In genomic region chr2:99335911-99336779, GRCh38 we compare ENCODE assay signal across 8 cellular contexts. TPM values are rescaled to one million over a fixed set of nuclear protein-coding genes. Genes with fewer than 3 reads are reported as not detected.
DNase-seq lines count a peak whose midpoint lies in the region; ATAC-seq and TF ChIP-seq lines count a peak whose summit lies in the region.

Gene TXNDC9, minus strand, starts transcription at chr2:99336333. Its CDS starts 3,123 bp downstream, at chr2:99333210.

- TF ChIP-seq CTCF in IMR-90 (conservative IDR thresholded peaks at IDR 0.05; ENCODE audit: low read depth, low read length) = no peak
- TF ChIP-seq CTCF in OCI-LY7 (conservative IDR thresholded peaks at IDR 0.05; ENCODE audit: low read length) = no peak
- peak; percentile 13 for TF ChIP-seq CTCF in mucosa of descending colon (IDR thresholded peaks at IDR 0.05)

- H3K9ac ChIP-seq in IMR-90 (ENCODE audit: low read depth, low read length) = peak within 1 kb of the TSS; percentile 85

- POLR2A ChIA-PET in IMR-90 (lab: Charles Lee; ENCODE audit: unreplicated experiment) = interaction anchor here (0.7 kb wide), 1 partner anchor 47 kb away, joined by 3 read pairs; no protein-coding TSS in a partner anchor
- POLR2A ChIA-PET in OCI-LY7 (lab: Charles Lee) = interaction anchor here (0.6 to 3.5 kb wide), 7 partner anchors 12 to 188 kb away, joined by 3 to 19 read pairs (median 3); partner anchors contain the start of genes MITD1 and MRPL30

- peak within 1 kb of the TSS; percentile 80 for H2AK5ac ChIP-seq in IMR-90 (ENCODE audit: low read depth, low read length)

- peak within 1 kb of the TSS; percentile 93 for H2BK120ac ChIP-seq in IMR-90 (ENCODE audit: low read depth, low read length)

- H2BK15ac ChIP-seq in IMR-90 (ENCODE audit: low read depth, low read length) = peak within 1 kb of the TSS; percentile 77; the same call in 2 of the 3 replicates

- peak within 1 kb of the TSS; percentile 50 for H2AK9ac ChIP-seq in IMR-90 (replicated peaks; ENCODE audit: low read depth, low read length, poor library complexity)

- peak within 1 kb of the TSS; percentile 68 for H2BK5ac ChIP-seq in IMR-90 (ENCODE audit: low read depth, low read length, poor library complexity, severe bottlenecking)

- WGBS in IMR-90 (ENCODE audit: extremely low coverage in 2 of 2, insufficient read length in 1 of 2), 2 experiments = 1% methylated on average over 22 of the region's 59 CpGs; no CpG with 5 or more reads in 1 of the 2 experiments

- H4K91ac ChIP-seq in IMR-90 (ENCODE audit: insufficient read depth, low read depth, low read length) = peak within 1 kb of the TSS; percentile 94

- peak within 1 kb of the TSS; percentile 63 for H4K5ac ChIP-seq in IMR-90 (ENCODE audit: low read depth, low read length)

- peak within 1 kb of the TSS; percentile 98 for H3K23ac ChIP-seq in IMR-90 (ENCODE audit: low read depth, low read length)

- CTCF ChIA-PET in IMR-90 (lab: Yijun Ruan, JAX) (interaction anchor here (0.9 to 1.3 kb wide), 6 partner anchors 10 to 156 kb away, joined by 3 to 4 read pairs (median 3); partner anchors contain the start of gene REV1), OCI-LY7 (lab: Charles Lee; ENCODE audit: unreplicated experiment) (no interaction called here)

- TF ChIP-seq POLR2A in IMR-90 (IDR thresholded peaks at IDR 0.05; ENCODE audit: low read depth, low read length) = peak; percentile 88

- peak within 1 kb of the TSS; percentile 53 for H3K18ac ChIP-seq in IMR-90 (ENCODE audit: low read depth, low read length)

- in situ Hi-C loops in IMR-90 (cut with MboI; ENCODE audit: low sequenced_read_pairs) = loop anchor here (10.0 kb wide), 1 partner anchor 151 kb away; the partner anchor contains the start of genes MITD1 and MRPL30

- H3K4me2 ChIP-seq in IMR-90 (ENCODE audit: low read depth, low read length) (peak within 1 kb of the TSS; percentile 94), OCI-LY7 (ENCODE audit: low read length) (peak within 1 kb of the TSS; percentile 91)

- H4K20me1 ChIP-seq in IMR-90 (ENCODE audit: insufficient read depth, low read length) = peaks cover 18% of the 10 kb centered on the region; the same call in 1 of the 2 replicates
- peaks cover 24% of the 10 kb centered on the region for H4K20me1 ChIP-seq in OCI-LY7 (ENCODE audit: insufficient read depth, low read length)

- H2AFZ ChIP-seq in IMR-90 (replicated peaks; ENCODE audit: low read length, poor library complexity) (peak within 1 kb of the TSS; percentile 98), OCI-LY7 (ENCODE audit: low read length) (peak within 1 kb of the TSS; percentile 77; the same call in 1 of the 2 replicates)

- H3K4ac ChIP-seq in IMR-90 (ENCODE audit: low read depth, low read length) = peak within 1 kb of the TSS; percentile 97

- H3K56ac ChIP-seq in IMR-90 (ENCODE audit: extremely low read depth, insufficient read depth, low read length) = peak within 1 kb of the TSS; percentile 97

- H3K27me3 ChIP-seq in IMR-90 (ENCODE audit: control insufficient read depth, insufficient read depth, low read length) = no peaks in the 10 kb centered on the region

- peaks cover 65% of the 10 kb centered on the region for H3K79me2 ChIP-seq in OCI-LY7 (ENCODE audit: insufficient read depth, low read depth, low read length)

- no peaks in the 10 kb centered on the region for H3K9me3 ChIP-seq in IMR-90 (ENCODE audit: control insufficient read depth, insufficient read depth, low read length)
- H3K9me3 ChIP-seq in OCI-LY7 (ENCODE audit: low read length) = no peaks in the 10 kb centered on the region
- no peaks in the 10 kb centered on the region for H3K9me3 ChIP-seq in mucosa of descending colon

- peaks cover 0 to 41% of the 10 kb centered on the region in 2 experiments; a peak in 3 of 4 replicates for H3K79me1 ChIP-seq in IMR-90 (ENCODE audit: low read depth in 1 of 2, low read length in 2 of 2)

- peaks cover 8% of the 10 kb centered on the region for H3K36me3 ChIP-seq in IMR-90 (ENCODE audit: control insufficient read depth, insufficient read depth, low read length)
- peaks cover 25% of the 10 kb centered on the region for H3K36me3 ChIP-seq in OCI-LY7 (ENCODE audit: insufficient read depth, low read length)
- H3K36me3 ChIP-seq in mucosa of descending colon (ENCODE audit: low read depth) = peaks cover 5% of the 10 kb centered on the region

- ATAC-seq in GM21529 (IDR thresholded peaks at IDR 0.05; ENCODE audit: unreplicated experiment) (peak; percentile 63), IMR-90 (ENCODE audit: low read depth) (peak; percentile 87), mucosa of descending colon (peak; percentile 92)

- H3K27ac ChIP-seq in IMR-90 (ENCODE audit: insufficient read depth, low read length) (peak within 1 kb of the TSS; percentile 82), OCI-LY7 (ENCODE audit: low read depth, low read length, poor library complexity, severe bottlenecking) (peak within 1 kb of the TSS; percentile 83), epithelial cell of prostate (peak within 1 kb of the TSS; percentile 93)

- TF ChIP-seq RAD21 in IMR-90 (IDR thresholded peaks at IDR 0.05; ENCODE audit: low read length) = 0 out of 2 replicates have a peak, but pooled peaks have one; percentile 4

- peak within 1 kb of the TSS; percentile 69 for H3K4me3 ChIP-seq in IMR-90 (ENCODE audit: insufficient read depth, low read depth, low read length)
- H3K4me3 ChIP-seq in OCI-LY7 (ENCODE audit: low read depth, low read length, poor library complexity, severe bottlenecking) = peak within 1 kb of the TSS; percentile 86
- peak within 1 kb of the TSS; percentile 95 for H3K4me3 ChIP-seq in mucosa of descending colon

- H3K9me2 ChIP-seq in OCI-LY7 (ENCODE audit: insufficient read depth, low read length) = no peaks in the 10 kb centered on the region

- H2BK20ac ChIP-seq in IMR-90 (ENCODE audit: low read depth, low read length) = peak within 1 kb of the TSS; percentile 60; the same call in 1 of the 2 replicates

- peak within 1 kb of the TSS; percentile 99 for H3K14ac ChIP-seq in IMR-90 (replicated peaks; ENCODE audit: low read depth, low read length)

- dilution Hi-C loops in IMR-90 (cut with HindIII; ENCODE audit: low sequenced_read_pairs, unreplicated experiment) = no loop called here

- H3K9me1 ChIP-seq in IMR-90 (ENCODE audit: insufficient read depth, low read length) = no peaks in the 10 kb centered on the region

- H3K4me1 ChIP-seq in IMR-90 (ENCODE audit: control insufficient read depth, insufficient read depth, low read length) (no peaks in the 10 kb centered on the region), OCI-LY7 (ENCODE audit: insufficient read depth, low read length, poor library complexity, severe bottlenecking) (peaks cover 33% of the 10 kb centered on the region), mucosa of descending colon (ENCODE audit: low read depth) (peaks cover 13% of the 10 kb centered on the region)

- DNase-seq in DMS114 treated with DMSO at 0.1 percent for 48 hours (lab: John Stamatoyannopoulos, UW; ENCODE audit: unreplicated experiment) (peak; percentile 98), IMR-90 (peak; percentile 100), OCI-LY7 (ENCODE audit: low spot score) (peak; percentile 100), activated T-cell treated with anti-CD3 and anti-CD28 coated beads for 1 hour (ENCODE audit: low read depth) (peak; percentile 95), epithelial cell of prostate (ENCODE audit: low read depth, low spot score) (peak; percentile 99), mucosa of descending colon (peak; percentile 98 to 100 (median 99))
- peak; percentile 98 for DNase-seq in stimulated activated CD8-positive, alpha-beta memory T cell treated with anti-CD3 and anti-CD28 coated beads, Interleukin-4, amount 100 ng/mL, for 24 hours (ENCODE audit: low read depth)

- peak within 1 kb of the TSS; percentile 78 to 98 for H4K8ac ChIP-seq in IMR-90 (ENCODE audit: low read depth in 2 of 2, low read length in 2 of 2)

- intact Hi-C loops in IMR-90 (cut with micrococcal nuclease) = loop anchor here (1.0 kb wide), 1 partner anchor 155 kb away; the partner anchor contains the start of genes MITD1 and MRPL30
- intact Hi-C loops in OCI-LY7 (cut with micrococcal nuclease; ENCODE audit: unreplicated experiment) = loop anchor here (1.0 to 2.0 kb wide), 5 partner anchors 155 to 911 kb away; partner anchors contain the start of genes C2orf15, LIPT1, MITD1 and MRPL30
- intact Hi-C loops in mucosa of descending colon (cut with DNase I, micrococcal nuclease) = loop anchor here in 1 of 2 donors (10.0 kb wide), 1 partner anchor 159 kb away; the partner anchor contains the start of gene REV1

- BruUV-seq in IMR-90 (replicated peaks; lab: Mats Ljungman, UMichigan) = no TSS peak
- BruUV-seq in OCI-LY7 (replicated peaks; lab: Mats Ljungman, UMichigan) = TSS peak; percentile 79

TF ChIP-seq in IMR-90, 13 proteins besides CTCF, POLR2A, EP300 and RAD21 (continues in another document):
- TF ChIP-seq ELK1 (IDR thresholded peaks at IDR 0.05; ENCODE audit: borderline replicate concordance, low read depth, low read length) = no peak
- TF ChIP-seq RFX5 (IDR thresholded peaks at IDR 0.05; ENCODE audit: low read depth, low read length) = no peak
- TF ChIP-seq CEBPB (IDR thresholded peaks at IDR 0.05; ENCODE audit: low read depth, low read length) = peak; percentile 98
- TF ChIP-seq SMC3 (IDR thresholded peaks at IDR 0.05; ENCODE audit: low read depth, low read length) = no peak
- 0 out of 2 replicates have a peak, but pooled peaks have one; percentile 3 for TF ChIP-seq FOS (IDR thresholded peaks at IDR 0.05; ENCODE audit: low read depth, low read length)
- no peak for TF ChIP-seq MAFK (IDR thresholded peaks at IDR 0.05; ENCODE audit: low read depth, low read length)
- peak; percentile 32; the same call in 1 of the 2 replicates for TF ChIP-seq MAZ (IDR thresholded peaks at IDR 0.05; ENCODE audit: borderline replicate concordance, low read depth, low read length)
- peak; percentile 92 for TF ChIP-seq MXI1 (IDR thresholded peaks at IDR 0.05; ENCODE audit: borderline replicate concordance, low read depth, low read length)
- no peak for TF ChIP-seq NFE2L2 (IDR thresholded peaks at IDR 0.05; ENCODE audit: low read depth, low read length)

RNA-seq across cellular contexts. Expression of gene TXNDC9, which starts in this region (rescaled TPM):
- total RNA-seq in IMR-90 (2012; rRNA removed) = 55.4 and 71.7 TPM in 2 replicates
- 28.9 and 33.9 TPM in 2 replicates for polyA plus RNA-seq in IMR-90 (2012; rRNA removed)
- polyA plus RNA-seq in IMR-90 (2012; cell fraction: cytosol; rRNA removed) = 6.7 and 9.2 TPM in 2 replicates
- 2.2 and 13.8 TPM in 2 replicates for polyA plus RNA-seq in IMR-90 (2012; cell fraction: nucleus; rRNA removed; ENCODE audit: low replicate concordance)
- 22.3 and 31.7 TPM in 2 replicates for total RNA-seq in OCI-LY7 (2014; rRNA removed; shearing (Covaris generic))
- 28.5 and 31.5 TPM in 2 replicates for total RNA-seq in OCI-LY7 (2022)
- total RNA-seq in mucosa of descending colon = 10 to 100 TPM; 21.5 to 26.5 (median 25.2) TPM

Comparison
In these comparisons a context has a peak if more than half of its experiments do, and no peak if none do; other contexts are left out.
1. Peak in every context shown above with its lines: DNase-seq, ATAC-seq, H3K4me3 ChIP-seq and H3K27ac ChIP-seq.